ENCODE assay signal across 29 cellular contexts in the genomic region with DNA sequence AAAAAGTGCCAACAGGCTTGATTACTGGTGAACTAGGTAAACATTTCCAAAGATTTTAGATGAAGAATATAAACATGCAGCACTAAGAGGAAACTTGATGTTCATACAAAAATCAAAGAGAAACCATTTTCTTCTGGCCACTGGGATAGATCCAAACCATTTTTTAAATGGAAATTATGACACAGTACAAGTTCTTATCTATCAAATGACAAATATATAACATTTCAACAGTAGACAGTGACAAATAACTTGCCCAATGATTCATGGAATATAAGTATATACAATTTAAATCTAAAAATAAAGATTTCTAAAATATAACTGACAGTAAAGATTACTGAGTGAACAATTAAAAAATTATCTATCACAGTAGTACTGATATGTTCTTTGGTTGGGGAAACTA.
"Had no signal": no experiment of that assay in that cellular context is flagged by ENCODE, and none has a peak within 500 bp of the region (broad histone marks: within the 10 kb centered on the region; RNA-seq: fewer than 3 reads in every experiment).

No MANE protein-coding gene starts in this region.

- H3K27ac ChIP-seq: brain microvascular endothelial cell, WERI-Rb-1 had no signal

- H3K27me3 ChIP-seq: brain microvascular endothelial cell had no signal

- ATAC-seq: activated CD8-positive, alpha-beta memory T cell treated with anti-CD3 and anti-CD28 coated beads, Interleukin-2, amount 10 ng/mL, durations not matched to agents 7 days and 5 days; K562; Panc1; SK-N-SH treated with all-trans-retinoic acid at 6 μM for 48 hours; T-cell; T-helper 17 cell had no signal

- H3K4me3 ChIP-seq: K562 had no signal

- DNase-seq: activated CD4-positive, alpha-beta memory T cell treated with anti-CD3 and anti-CD28 coated beads, Interleukin-2, amount 10 ng/mL, durations not matched to agents 7 days and 5 days; activated CD4-positive, alpha-beta T cell treated with anti-CD3 and anti-CD28 coated beads for 1 hour; activated CD4-positive, alpha-beta T cell treated with anti-CD3 and anti-CD28 coated beads for 48 hours; activated CD4-positive, CD25-positive, alpha-beta regulatory T cell; activated CD8-positive, alpha-beta memory T cell treated with anti-CD3 and anti-CD28 coated beads for 24 hours; activated CD8-positive, alpha-beta memory T cell treated with anti-CD3 and anti-CD28 coated beads, Interleukin-2, amount 10 ng/mL, durations not matched to agents 7 days and 5 days; activated CD8-positive, alpha-beta memory T cell treated with anti-CD3 and anti-CD28 coated beads, Interleukin-2, amount 50 U/mL, for 48 hours; activated effector memory CD4-positive, alpha-beta T cell treated with Interleukin-2 at 50 U/mL for 16 hours; activated naive CD4-positive, alpha-beta T cell treated with anti-CD3 and anti-CD28 coated beads, Interleukin-2, amount 10 ng/mL, durations not matched to agents 7 days and 5 days; activated naive CD8-positive, alpha-beta T cell treated with anti-CD3 and anti-CD28 coated beads for 36 hours; activated T-cell treated with anti-CD3 and anti-CD28 coated beads, Interleukin-2, amount 50 U/mL, for 48 hours; amniotic stem cell; aorta; brain microvascular endothelial cell; NCI-H1105; NCI-H1417 treated with DMSO at 0.1 percent for 48 hours; NCI-H1930; NCI-H2081 treated with DMSO at 0.1 percent for 48 hours; NCI-H226; NCI-H446 treated with DMSO at 0.1 percent for 48 hours; NCI-H524; NCI-H69; SIG-M5; T-cell; T-helper 17 cell; WERI-Rb-1 had no signal
